ENCODE assay signal across 14 cellular contexts in the genomic region with DNA sequence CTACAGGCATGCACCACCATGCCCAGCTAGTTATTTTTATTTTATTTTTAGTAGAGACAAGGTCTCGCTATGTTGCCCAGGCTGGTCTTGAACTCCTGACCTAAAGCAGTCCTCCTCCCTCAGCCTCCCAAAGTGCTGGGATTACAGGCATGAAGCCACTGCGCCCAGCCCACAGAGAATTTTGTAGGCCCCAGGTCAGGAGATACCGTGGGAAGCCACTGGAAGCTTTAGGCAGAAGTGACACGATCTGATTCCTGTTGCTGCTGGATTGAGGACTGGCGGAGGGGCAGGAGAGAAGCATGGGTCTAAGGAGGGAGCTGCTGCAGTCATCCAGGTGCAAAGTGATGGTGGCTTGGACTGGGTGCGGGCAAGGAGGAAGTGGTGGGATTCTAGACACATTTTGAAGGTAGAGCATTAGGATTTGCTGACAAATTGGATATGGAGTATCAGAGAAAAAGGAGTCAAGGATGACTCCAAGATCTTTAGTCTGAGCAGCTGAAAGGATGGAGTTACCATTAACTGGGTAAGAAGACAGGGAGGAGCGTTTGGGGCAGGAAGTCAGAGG. TPM values are rescaled to one million over a fixed set of nuclear protein-coding genes. Genes with fewer than 3 reads are reported as not detected.
DNase-seq lines count a peak whose midpoint lies in the region; FAIRE-seq lines count a peak whose summit lies in the region.
"Had no signal": no experiment of that assay in that cellular context is flagged by ENCODE, and none has a peak within 500 bp of the region (broad histone marks: within the 10 kb centered on the region; RNA-seq: fewer than 3 reads in every experiment).

No MANE protein-coding gene starts in this region.

- peak; percentile 31 for DNase-seq in activated T-cell treated with anti-CD3 and anti-CD28 coated beads, Interleukin-2, amount 50 U/mL, for 24 hours
- DNase-seq in activated T-cell treated with anti-CD3 and anti-CD28 coated beads for 4 hours = no peak
- no peak for DNase-seq in activated CD4-positive, alpha-beta T cell treated with anti-CD3 and anti-CD28 coated beads, Interleukin-2, amount 10 ng/mL, durations not matched to agents 7 days and 5 days
- DNase-seq in effector CD4-positive, alpha-beta T cell = peak; percentile 1
- peak; percentile 24 for DNase-seq in stimulated activated CD8-positive, alpha-beta memory T cell treated with anti-CD3 and anti-CD28 coated beads, Interleukin-4, amount 100 ng/mL, for 48 hours
- no peak for DNase-seq in NCI-H82 treated with DMSO at 0.1 percent for 48 hours (lab: John Stamatoyannopoulos, UW; ENCODE audit: unreplicated experiment)
- DNase-seq in MV-4-11 (lab: John Stamatoyannopoulos, UW) = no peak
- no peak for DNase-seq in HTR-8/SVneo (ENCODE audit: insufficient read length, low spot score)
- DNase-seq: effector CD8-positive, alpha-beta T cell; GM23248; NCI-H2029; NCI-H524 had no signal

- peaks cover 96% of the 10 kb centered on the region for H3K36me3 Mint-ChIP-seq in activated T-cell treated with anti-CD3 and anti-CD28 coated beads, Interleukin-2, amount 50 U/mL, for 24 hours (ENCODE audit: low read depth)
- H3K36me3 Mint-ChIP-seq in activated CD4-positive, alpha-beta T cell treated with anti-CD3 and anti-CD28 coated beads, Interleukin-2, amount 10 ng/mL, durations not matched to agents 7 days and 5 days (ENCODE audit: low read depth) = peaks cover 76% of the 10 kb centered on the region

- H3K4me3 Mint-ChIP-seq in activated T-cell treated with anti-CD3 and anti-CD28 coated beads, Interleukin-2, amount 50 U/mL, for 24 hours = peak overlapping the region; percentile 0
- H3K4me3 Mint-ChIP-seq in activated CD4-positive, alpha-beta T cell treated with anti-CD3 and anti-CD28 coated beads, Interleukin-2, amount 10 ng/mL, durations not matched to agents 7 days and 5 days = no peak overlapping the region

- no peak for FAIRE-seq in HTR-8/SVneo (lab: Jason Lieb, UNC)

- POLR2A ChIA-PET in activated CD4-positive, alpha-beta T cell treated with anti-CD3 and anti-CD28 coated beads, Interleukin-2, amount 10 ng/mL, durations not matched to agents 7 days and 5 days (lab: Charles Lee) = no interaction called here

- H3K27ac Mint-ChIP-seq in activated T-cell treated with anti-CD3 and anti-CD28 coated beads, Interleukin-2, amount 50 U/mL, for 24 hours = peak overlapping the region; percentile 44
- H3K27ac Mint-ChIP-seq in activated CD4-positive, alpha-beta T cell treated with anti-CD3 and anti-CD28 coated beads, Interleukin-2, amount 10 ng/mL, durations not matched to agents 7 days and 5 days = peak overlapping the region; percentile 81
- H3K27ac Mint-ChIP-seq: activated T-helper 2 cell treated with anti-CD3 and anti-CD28 coated beads, Interferon-gamma antibody, Interleukin-2, Interleukin-4, amounts not matched to agents 10 μg/mL and 5 μg/mL and 100 μg/mL, durations not matched to agents 14 hours and 24 hours and 36 hours had no signal

- H3K27me3 Mint-ChIP-seq in activated T-cell treated with anti-CD3 and anti-CD28 coated beads, Interleukin-2, amount 50 U/mL, for 24 hours = no peaks in the 10 kb centered on the region
- no peaks in the 10 kb centered on the region for H3K27me3 Mint-ChIP-seq in activated CD4-positive, alpha-beta T cell treated with anti-CD3 and anti-CD28 coated beads, Interleukin-2, amount 10 ng/mL, durations not matched to agents 7 days and 5 days

- CTCF ChIA-PET in activated CD4-positive, alpha-beta T cell treated with anti-CD3 and anti-CD28 coated beads, Interleukin-2, amount 10 ng/mL, durations not matched to agents 7 days and 5 days (lab: Charles Lee) = interaction anchor here (1.0 to 13.1 kb wide), 6 partner anchors 8 to 95 kb away, joined by 3 to 258 read pairs (median 10); no protein-coding TSS in a partner anchor

- no peaks in the 10 kb centered on the region for H3K9me3 Mint-ChIP-seq in activated T-cell treated with anti-CD3 and anti-CD28 coated beads, Interleukin-2, amount 50 U/mL, for 24 hours
- no peaks in the 10 kb centered on the region for H3K9me3 Mint-ChIP-seq in activated CD4-positive, alpha-beta T cell treated with anti-CD3 and anti-CD28 coated beads, Interleukin-2, amount 10 ng/mL, durations not matched to agents 7 days and 5 days
- H3K9me3 Mint-ChIP-seq: activated T-helper 2 cell treated with anti-CD3 and anti-CD28 coated beads, Interferon-gamma antibody, Interleukin-2, Interleukin-4, amounts not matched to agents 10 μg/mL and 5 μg/mL and 100 μg/mL, durations not matched to agents 14 hours and 24 hours and 36 hours had no signal

- peaks cover 98% of the 10 kb centered on the region for H3K4me1 Mint-ChIP-seq in activated T-cell treated with anti-CD3 and anti-CD28 coated beads, Interleukin-2, amount 50 U/mL, for 24 hours (ENCODE audit: low read depth)
- peaks cover 97% of the 10 kb centered on the region for H3K4me1 Mint-ChIP-seq in activated CD4-positive, alpha-beta T cell treated with anti-CD3 and anti-CD28 coated beads, Interleukin-2, amount 10 ng/mL, durations not matched to agents 7 days and 5 days

RNA-seq across cellular contexts. Expression of gene TCF7, which starts 20.7 kb away (rescaled TPM):
- 100 to 1,000 TPM; 271 to 283 TPM for total RNA-seq in activated CD4-positive, alpha-beta T cell treated with anti-CD3 and anti-CD28 coated beads, Interleukin-2, amount 10 ng/mL, durations not matched to agents 7 days and 5 days
- total RNA-seq: HT1080 had no signal

RNA-seq across cellular contexts. Expression of gene SKP1, which starts 41.6 kb away (rescaled TPM):
- 100 to 1,000 TPM; 194 to 197 TPM for total RNA-seq in activated CD4-positive, alpha-beta T cell treated with anti-CD3 and anti-CD28 coated beads, Interleukin-2, amount 10 ng/mL, durations not matched to agents 7 days and 5 days

Comparison
In these comparisons a context has a peak if more than half of its experiments do, and no peak if none do; other contexts are left out.
1. DNase-seq: peak in activated T-cell treated with anti-CD3 and anti-CD28 coated beads, Interleukin-2, amount 50 U/mL, for 24 hours (single experiment), effector CD4-positive, alpha-beta T cell (single experiment) and stimulated activated CD8-positive, alpha-beta memory T cell treated with anti-CD3 and anti-CD28 coated beads, Interleukin-4, amount 100 ng/mL, for 48 hours (single experiment); none in activated T-cell treated with anti-CD3 and anti-CD28 coated beads for 4 hours (single experiment), activated CD4-positive, alpha-beta T cell treated with anti-CD3 and anti-CD28 coated beads, Interleukin-2, amount 10 ng/mL, durations not matched to agents 7 days and 5 days (single experiment), NCI-H82 treated with DMSO at 0.1 percent for 48 hours (single experiment), MV-4-11 (single experiment) and HTR-8/SVneo (single experiment).